14 cellular contexts compared by ENCODE assay signal in genomic region chr3:100606894-100607512, GRCh38. TPM values are rescaled to one million over a fixed set of nuclear protein-coding genes. Genes with fewer than 3 reads are reported as not detected.
A peak's percentile ranks its signal among the peaks of the same experiment; 100 is the strongest.
DNase-seq lines count a peak whose midpoint lies in the region; ATAC-seq and TF ChIP-seq lines count a peak whose summit lies in the region.
"Had no signal": no experiment of that assay in that cellular context is flagged by ENCODE, and none has a peak within 500 bp of the region (broad histone marks: within the 10 kb centered on the region; RNA-seq: fewer than 3 reads in every experiment).

No MANE protein-coding gene starts in this region.

- no peak overlapping the region for H3K4me3 Mint-ChIP-seq in natural killer cell treated with Interleukin-12 subunit alpha and Interleukin-12 subunit beta and Interleukin-15 and Interleukin-18, amount 100 ng/mL, for 72 hours
- H3K4me3 Mint-ChIP-seq: activated T-cell treated with anti-CD3 and anti-CD28 coated beads, Interleukin-2, amount 50 U/mL, for 24 hours had no signal

- H3K27me3 Mint-ChIP-seq in natural killer cell treated with Interleukin-12 subunit alpha and Interleukin-12 subunit beta and Interleukin-15 and Interleukin-18, amount 100 ng/mL, for 72 hours: peaks cover 6 to 33% of the 10 kb centered on the region in 2 donors

- H3K36me3 Mint-ChIP-seq in natural killer cell treated with Interleukin-12 subunit alpha and Interleukin-12 subunit beta and Interleukin-15 and Interleukin-18, amount 100 ng/mL, for 72 hours: no peaks in the 10 kb centered on the region

- no peaks in the 10 kb centered on the region for H3K36me3 ChIP-seq in ovary
- no peaks in the 10 kb centered on the region for H3K36me3 ChIP-seq in prostate gland

- TF ChIP-seq POLR2A in ovary (IDR thresholded peaks at IDR 0.05) (no peak), prostate gland (IDR thresholded peaks at IDR 0.05) (no peak)

- H3K4me1 Mint-ChIP-seq in natural killer cell treated with Interleukin-12 subunit alpha and Interleukin-12 subunit beta and Interleukin-15 and Interleukin-18, amount 100 ng/mL, for 72 hours (ENCODE audit: low read depth in 2 of 2): peaks cover 12 to 17% of the 10 kb centered on the region in 2 donors

- H3K9me3 ChIP-seq in ovary (no peaks in the 10 kb centered on the region), prostate gland (no peaks in the 10 kb centered on the region)
- H3K9me3 ChIP-seq: mucosa of descending colon had no signal

- no peaks in the 10 kb centered on the region for H3K27me3 ChIP-seq in ovary
- no peaks in the 10 kb centered on the region for H3K27me3 ChIP-seq in prostate gland (replicated peaks; ENCODE audit: insufficient read depth)

- H3K27ac ChIP-seq in ovary: no peak overlapping the region
- no peak overlapping the region for H3K27ac ChIP-seq in prostate gland

- no peaks in the 10 kb centered on the region for H3K9me3 Mint-ChIP-seq in natural killer cell treated with Interleukin-12 subunit alpha and Interleukin-12 subunit beta and Interleukin-15 and Interleukin-18, amount 100 ng/mL, for 72 hours
- H3K9me3 Mint-ChIP-seq: activated T-cell treated with anti-CD3 and anti-CD28 coated beads, Interleukin-2, amount 50 U/mL, for 24 hours had no signal

- TF ChIP-seq CTCF in ovary (IDR thresholded peaks at IDR 0.05): no peak
- TF ChIP-seq CTCF in prostate gland (IDR thresholded peaks at IDR 0.05): no peak

- ATAC-seq in GM19043 (IDR thresholded peaks at IDR 0.05; ENCODE audit: low read depth, unreplicated experiment): peak; percentile 69
- peak; percentile 71 for ATAC-seq in HG02759 (IDR thresholded peaks at IDR 0.05; ENCODE audit: unreplicated experiment)
- peak; percentile 79 for ATAC-seq in HG03520 (IDR thresholded peaks at IDR 0.05; ENCODE audit: unreplicated experiment)
- no peak for ATAC-seq in natural killer cell treated with Interleukin-12 subunit alpha and Interleukin-12 subunit beta and Interleukin-15 and Interleukin-18, amount 100 ng/mL, for 72 hours
- ATAC-seq: mucosa of descending colon had no signal

- H3K27ac Mint-ChIP-seq in natural killer cell treated with Interleukin-12 subunit alpha and Interleukin-12 subunit beta and Interleukin-15 and Interleukin-18, amount 100 ng/mL, for 72 hours: no peak overlapping the region
- H3K27ac Mint-ChIP-seq: activated T-cell treated with anti-CD3 and anti-CD28 coated beads, Interleukin-2, amount 50 U/mL, for 24 hours had no signal

- DNase-seq in COR-L47 (lab: John Stamatoyannopoulos, UW) (peak; percentile 4), ovary (no peak), NCI-H69 (lab: John Stamatoyannopoulos, UW) (no peak), prostate gland (ENCODE audit: low spot score) (no peak)
- DNase-seq in natural killer cell treated with Interleukin-12 subunit alpha and Interleukin-12 subunit beta and Interleukin-15 and Interleukin-18, amount 100 ng/mL, for 72 hours (ENCODE audit: low spot score): no peak
- DNase-seq: activated T-cell treated with anti-CD3 and anti-CD28 coated beads, Interleukin-2, amount 50 U/mL, for 24 hours; KG1; mucosa of descending colon; stimulated activated CD4-positive, alpha-beta T cell treated with anti-CD3 and anti-CD28 coated beads, Interleukin-12 subunit alpha, Interleukin-12 subunit beta, amount 100 ng/mL, for 4 hours; T-helper 1 cell had no signal

- no peaks in the 10 kb centered on the region for H3K4me1 ChIP-seq in ovary (ENCODE audit: insufficient read depth)
- no peaks in the 10 kb centered on the region for H3K4me1 ChIP-seq in prostate gland (replicated peaks)

- H3K4me3 ChIP-seq in ovary (no peak overlapping the region), prostate gland (no peak overlapping the region)
- H3K4me3 ChIP-seq: mucosa of descending colon had no signal

- TF ChIP-seq EP300 in ovary (IDR thresholded peaks at IDR 0.05): no peak

- intact Hi-C loops in ovary (cut with DNase I) (no loop called here), prostate gland (cut with DNase I) (no loop called here)

RNA-seq across cellular contexts. Expression of gene ADGRG7, which starts 2.4 kb away (rescaled TPM):
- total RNA-seq in ovary (not detected), prostate gland (under 1 TPM in 1 of 2 donors, not detected in 1; 0.68 TPM)
- not detected for polyA plus RNA-seq in ovary
- not detected for total RNA-seq in natural killer cell treated with Interleukin-12 subunit alpha and Interleukin-12 subunit beta and Interleukin-15 and Interleukin-18, amount 100 ng/mL, for 72 hours
- total RNA-seq: NCI-H460 had no signal

Comparison
In these comparisons a context has a peak if more than half of its experiments do, and no peak if none do; other contexts are left out.
1. ATAC-seq: peak in GM19043 (single experiment), HG02759 (single experiment) and HG03520 (single experiment); none in natural killer cell treated with Interleukin-12 subunit alpha and Interleukin-12 subunit beta and Interleukin-15 and Interleukin-18, amount 100 ng/mL, for 72 hours (0 of 2).